In genomic region chr1:1146026-1146425, GRCh38 we compare ENCODE assay signal across 20 cellular contexts. TPM values are rescaled to one million over a fixed set of nuclear protein-coding genes. Genes with fewer than 3 reads are reported as not detected.
DNase-seq lines count a peak whose midpoint lies in the region; ATAC-seq and TF ChIP-seq lines count a peak whose summit lies in the region.
"Had no signal": no experiment of that assay in that cellular context is flagged by ENCODE, and none has a peak within 500 bp of the region (broad histone marks: within the 10 kb centered on the region; RNA-seq: fewer than 3 reads in every experiment).

No MANE protein-coding gene starts in this region.

- peaks cover 21 to 75% (median 59%) of the 10 kb centered on the region in 10 experiments for H3K4me1 ChIP-seq in BLaER1 treated with 17β-estradiol and CSF1 and Interleukin-3, amounts not matched to agents 10 nM and 100 nM

- peaks cover 0 to 35% (median 5%) of the 10 kb centered on the region in 11 experiments; a peak in 12 of 22 replicates for H3K27me3 ChIP-seq in BLaER1 treated with 17β-estradiol and CSF1 and Interleukin-3, amounts not matched to agents 10 nM and 100 nM
- H3K27me3 ChIP-seq: Peyer's patch had no signal

- peaks cover 9% of the 10 kb centered on the region for H3K4me1 Mint-ChIP-seq in T-helper 1 cell treated with Interleukin-12 subunit alpha and Interleukin-12 subunit beta and Interleukin-4 antibody, amounts not matched to agents 30 μg/mL and 1 μg/mL, for 36 hours (ENCODE audit: low read depth)
- peaks cover 6% of the 10 kb centered on the region; the same call in 1 of the 2 replicates for H3K4me1 Mint-ChIP-seq in WTC11
- peaks cover 72% of the 10 kb centered on the region for H3K4me1 Mint-ChIP-seq in stimulated activated memory B cell treated with anti-CD40 and anti-IgM and Interleukin-4, amounts not matched to agents 10 μg/mL and 1 μg/mL and 100 μg/mL, for 72 hours
- H3K4me1 Mint-ChIP-seq in stimulated activated effector memory CD8-positive, alpha-beta T cell treated with anti-CD3 and anti-CD28 coated beads, Interleukin-12 subunit alpha, Interleukin-12 subunit beta, amount 100 ng/mL, for 72 hours: peaks cover 30% of the 10 kb centered on the region

- H3K36me3 Mint-ChIP-seq in T-helper 1 cell treated with Interleukin-12 subunit alpha and Interleukin-12 subunit beta and Interleukin-4 antibody, amounts not matched to agents 30 μg/mL and 1 μg/mL, for 36 hours (ENCODE audit: low read depth): no peaks in the 10 kb centered on the region
- no peaks in the 10 kb centered on the region for H3K36me3 Mint-ChIP-seq in WTC11
- H3K36me3 Mint-ChIP-seq in stimulated activated memory B cell treated with anti-CD40 and anti-IgM and Interleukin-4, amounts not matched to agents 10 μg/mL and 1 μg/mL and 100 μg/mL, for 72 hours: no peaks in the 10 kb centered on the region
- H3K36me3 Mint-ChIP-seq in stimulated activated effector memory CD8-positive, alpha-beta T cell treated with anti-CD3 and anti-CD28 coated beads, Interleukin-12 subunit alpha, Interleukin-12 subunit beta, amount 100 ng/mL, for 72 hours: no peaks in the 10 kb centered on the region
- H3K36me3 Mint-ChIP-seq: CD4-positive, alpha-beta memory T cell had no signal

- no peaks in the 10 kb centered on the region for H3K9me3 ChIP-seq in BLaER1 treated with 17β-estradiol and CSF1 and Interleukin-3, amounts not matched to agents 10 nM and 100 nM (replicated peaks in 1 of 11)
- H3K9me3 ChIP-seq: Peyer's patch had no signal

- no peak for DNase-seq in T-helper 1 cell
- no peak for DNase-seq in WTC11 (ENCODE audit: low spot score)
- DNase-seq in dermis blood vessel endothelial cell: no peak
- no peak for DNase-seq in NCI-H345 treated with DMSO at 0.1 percent for 48 hours (lab: John Stamatoyannopoulos, UW; ENCODE audit: unreplicated experiment)
- DNase-seq in stimulated activated effector memory CD8-positive, alpha-beta T cell treated with anti-CD3 and anti-CD28 coated beads, Interleukin-12 subunit alpha, Interleukin-12 subunit beta, amount 100 ng/mL, for 72 hours (ENCODE audit: low spot score in 2 of 2): no peak
- DNase-seq: Calu3; CD4-positive, alpha-beta memory T cell; GF-D8; HCEC 1CT; NCI-H1092 treated with DMSO at 0.1 percent for 48 hours; NCI-H146; NCI-H2081; NCI-H2171 treated with DMSO at 0.1 percent for 48 hours; Peyer's patch had no signal

- H3K27ac ChIP-seq in BLaER1 treated with 17β-estradiol and CSF1 and Interleukin-3, amounts not matched to agents 10 nM and 100 nM: peak overlapping the region in 3 of 11 experiments; percentile 79 to 84 (median 83); a peak in 5 of 22 replicates
- H3K27ac ChIP-seq: 22Rv1 had no signal

- H3K36me3 ChIP-seq in BLaER1 treated with 17β-estradiol and CSF1 and Interleukin-3, amounts not matched to agents 10 nM and 100 nM: no peaks in the 10 kb centered on the region
- H3K36me3 ChIP-seq: Peyer's patch had no signal

- no peak for TF ChIP-seq CTCF in WTC11 (IDR thresholded peaks at IDR 0.05)

- peak overlapping the region in 5 of 11 experiments; percentile 8 to 83 (median 76); a peak in 5 of 22 replicates for H3K9ac ChIP-seq in BLaER1 treated with 17β-estradiol and CSF1 and Interleukin-3, amounts not matched to agents 10 nM and 100 nM

- CTCF ChIA-PET in WTC11 (lab: Charles Lee): interaction anchor here (1.4 kb wide), 1 partner anchor 72 kb away, joined by 3 read pairs; no protein-coding TSS in a partner anchor

- no peak overlapping the region for H3K4me3 Mint-ChIP-seq in T-helper 1 cell treated with Interleukin-12 subunit alpha and Interleukin-12 subunit beta and Interleukin-4 antibody, amounts not matched to agents 30 μg/mL and 1 μg/mL, for 36 hours
- no peak overlapping the region for H3K4me3 Mint-ChIP-seq in WTC11
- no peak overlapping the region for H3K4me3 Mint-ChIP-seq in stimulated activated memory B cell treated with anti-CD40 and anti-IgM and Interleukin-4, amounts not matched to agents 10 μg/mL and 1 μg/mL and 100 μg/mL, for 72 hours
- no peak overlapping the region for H3K4me3 Mint-ChIP-seq in stimulated activated effector memory CD8-positive, alpha-beta T cell treated with anti-CD3 and anti-CD28 coated beads, Interleukin-12 subunit alpha, Interleukin-12 subunit beta, amount 100 ng/mL, for 72 hours
- H3K4me3 Mint-ChIP-seq: GM23338 had no signal

- ATAC-seq in WTC11: no peak
- no peak for ATAC-seq in stimulated activated memory B cell treated with anti-CD40 and anti-IgM and Interleukin-4, amounts not matched to agents 10 μg/mL and 1 μg/mL and 100 μg/mL, for 72 hours
- no peak for ATAC-seq in stimulated activated effector memory CD8-positive, alpha-beta T cell treated with anti-CD3 and anti-CD28 coated beads, Interleukin-12 subunit alpha, Interleukin-12 subunit beta, amount 100 ng/mL, for 72 hours
- ATAC-seq: GM23338 had no signal

- no peaks in the 10 kb centered on the region for H3K27me3 Mint-ChIP-seq in T-helper 1 cell treated with Interleukin-12 subunit alpha and Interleukin-12 subunit beta and Interleukin-4 antibody, amounts not matched to agents 30 μg/mL and 1 μg/mL, for 36 hours (ENCODE audit: low read depth)
- no peaks in the 10 kb centered on the region; the same call in 1 of the 2 replicates for H3K27me3 Mint-ChIP-seq in WTC11 (ENCODE audit: low read depth)
- no peaks in the 10 kb centered on the region for H3K27me3 Mint-ChIP-seq in stimulated activated memory B cell treated with anti-CD40 and anti-IgM and Interleukin-4, amounts not matched to agents 10 μg/mL and 1 μg/mL and 100 μg/mL, for 72 hours
- H3K27me3 Mint-ChIP-seq: CD4-positive, alpha-beta memory T cell had no signal

- peak overlapping the region; percentile 52 for H3K27ac Mint-ChIP-seq in T-helper 1 cell treated with Interleukin-12 subunit alpha and Interleukin-12 subunit beta and Interleukin-4 antibody, amounts not matched to agents 30 μg/mL and 1 μg/mL, for 36 hours
- H3K27ac Mint-ChIP-seq in WTC11: peak overlapping the region; percentile 63; the same call in 1 of the 2 replicates
- peak overlapping the region; percentile 56 for H3K27ac Mint-ChIP-seq in stimulated activated memory B cell treated with anti-CD40 and anti-IgM and Interleukin-4, amounts not matched to agents 10 μg/mL and 1 μg/mL and 100 μg/mL, for 72 hours
- no peak overlapping the region for H3K27ac Mint-ChIP-seq in stimulated activated effector memory CD8-positive, alpha-beta T cell treated with anti-CD3 and anti-CD28 coated beads, Interleukin-12 subunit alpha, Interleukin-12 subunit beta, amount 100 ng/mL, for 72 hours

- H3K4me3 ChIP-seq in BLaER1 treated with 17β-estradiol and CSF1 and Interleukin-3, amounts not matched to agents 10 nM and 100 nM: no peak overlapping the region
- H3K4me3 ChIP-seq: GM23338 had no signal

- peak overlapping the region in 6 of 11 experiments; percentile 80 to 94 (median 89); a peak in 10 of 22 replicates for H3K4me2 ChIP-seq in BLaER1 treated with 17β-estradiol and CSF1 and Interleukin-3, amounts not matched to agents 10 nM and 100 nM
- H3K4me2 ChIP-seq: GM23338 had no signal

- H4K20me1 ChIP-seq in BLaER1 treated with 17β-estradiol and CSF1 and Interleukin-3, amounts not matched to agents 10 nM and 100 nM: peaks cover 0 to 26% (median 0%) of the 10 kb centered on the region in 11 experiments; a peak in 4 of 22 replicates

- POLR2A ChIA-PET in WTC11 (lab: Charles Lee): no interaction called here

- no peaks in the 10 kb centered on the region for H3K9me3 Mint-ChIP-seq in T-helper 1 cell treated with Interleukin-12 subunit alpha and Interleukin-12 subunit beta and Interleukin-4 antibody, amounts not matched to agents 30 μg/mL and 1 μg/mL, for 36 hours
- H3K9me3 Mint-ChIP-seq in WTC11: no peaks in the 10 kb centered on the region
- H3K9me3 Mint-ChIP-seq in stimulated activated memory B cell treated with anti-CD40 and anti-IgM and Interleukin-4, amounts not matched to agents 10 μg/mL and 1 μg/mL and 100 μg/mL, for 72 hours: no peaks in the 10 kb centered on the region
- no peaks in the 10 kb centered on the region for H3K9me3 Mint-ChIP-seq in stimulated activated effector memory CD8-positive, alpha-beta T cell treated with anti-CD3 and anti-CD28 coated beads, Interleukin-12 subunit alpha, Interleukin-12 subunit beta, amount 100 ng/mL, for 72 hours
- H3K9me3 Mint-ChIP-seq: CD4-positive, alpha-beta memory T cell; GM23338 had no signal

TF ChIP-seq in WTC11, 78 proteins besides CTCF, POLR2A, EP300 and RAD21 (continues in another document):
- TF ChIP-seq RELA (CRISPR knock-in tag; IDR thresholded peaks at IDR 0.05; ENCODE audit: borderline replicate concordance) (no peak), ZNF232 (CRISPR knock-in tag; IDR thresholded peaks at IDR 0.05) (no peak), PRDM15 (CRISPR knock-in tag; IDR thresholded peaks at IDR 0.05) (no peak)

RNA-seq across cellular contexts. Expression of gene TTLL10, which starts 27.7 kb away (rescaled TPM):
- total RNA-seq in WTC11 (2021) (0.78 to 1.1 TPM (median 1.1 TPM) in 3 replicates), dermis blood vessel endothelial cell (not detected in 2 replicates)
- total RNA-seq: CD4-positive, alpha-beta memory T cell; NCI-H460 had no signal

RNA-seq across cellular contexts. Expression of gene C1orf159, which starts 30.1 kb away (rescaled TPM):
- total RNA-seq in WTC11 (2021) (13.9 to 17.8 TPM (median 14.0 TPM) in 3 replicates), dermis blood vessel endothelial cell (11.4 and 11.7 TPM in 2 replicates)
